Comparison of ENCODE assay signal across 1 cellular context in genomic region chr20:49219924-49220831, GRCh38.
TF ChIP-seq lines count a peak whose summit lies in the region.

No MANE protein-coding gene starts in this region.

TF ChIP-seq in WTC11, 78 proteins besides CTCF, POLR2A, EP300 and RAD21 (continued from another document):
- no peak for TF ChIP-seq ZNF425 (CRISPR knock-in tag; conservative IDR thresholded peaks at IDR 0.05)
- TF ChIP-seq TEAD4 (CRISPR knock-in tag; IDR thresholded peaks at IDR 0.05), result no peak
- no peak for TF ChIP-seq ATF2 (CRISPR knock-in tag; IDR thresholded peaks at IDR 0.05; ENCODE audit: borderline replicate concordance, low read depth)
- TF ChIP-seq SMAD4 (CRISPR knock-in tag; IDR thresholded peaks at IDR 0.05), result no peak
- TF ChIP-seq NR1H2 (CRISPR knock-in tag; IDR thresholded peaks at IDR 0.05), result no peak
- no peak for TF ChIP-seq SP1 (CRISPR knock-in tag; conservative IDR thresholded peaks at IDR 0.05)
- TF ChIP-seq IRF1 (CRISPR knock-in tag; IDR thresholded peaks at IDR 0.05), result no peak
